ENCODE assay signal across 8 cellular contexts in genomic region chr5:177311361-177311722, GRCh38. TPM values are rescaled to one million over a fixed set of nuclear protein-coding genes. Genes with fewer than 3 reads are reported as not detected.
DNase-seq lines count a peak whose midpoint lies in the region; TF ChIP-seq lines count a peak whose summit lies in the region.

No MANE protein-coding gene starts in this region.

- H3K9me3 ChIP-seq in BE2C (no peaks in the 10 kb centered on the region), HAP-1 (no peaks in the 10 kb centered on the region), right atrium auricular region (no peaks in the 10 kb centered on the region)

- H3K27me3 ChIP-seq in BE2C (no peaks in the 10 kb centered on the region), HAP-1 (ENCODE audit: low read depth) (no peaks in the 10 kb centered on the region), right atrium auricular region (no peaks in the 10 kb centered on the region)

- TF ChIP-seq CTCF in BE2C (IDR thresholded peaks at IDR 0.05; ENCODE audit: low read depth, low read length) (no peak), VCaP (conservative IDR thresholded peaks at IDR 0.05) (no peak), right atrium auricular region (IDR thresholded peaks at IDR 0.05) (no peak)

- H3K27ac ChIP-seq in VCaP (peak overlapping the region; percentile 83), right atrium auricular region (no peak overlapping the region), skin epidermis (peak overlapping the region in 11 of 21 experiments; percentile 7 to 74 (median 39))

- H3K4me1 ChIP-seq in BE2C (peaks cover 6% of the 10 kb centered on the region; the same call in 1 of the 2 replicates), HAP-1 (peaks cover 24% of the 10 kb centered on the region), right atrium auricular region (peaks cover 0 to 26% of the 10 kb centered on the region in 2 donors)

- peak; percentile 54 for DNase-seq in BE2C
- peak in 1 of 2 experiments; percentile 49 for DNase-seq in HAP-1 (ENCODE audit: low spot score in 2 of 2)
- DNase-seq in right atrium auricular region (ENCODE audit: low spot score): no peak
- no peak for DNase-seq in NCI-H226
- no peak for DNase-seq in effector CD8-positive, alpha-beta T cell (lab: John Stamatoyannopoulos, UW)
- DNase-seq in HT-29 (ENCODE audit: low spot score): no peak

- peaks cover 15% of the 10 kb centered on the region for H3K36me3 ChIP-seq in BE2C
- H3K36me3 ChIP-seq in HAP-1 (replicated peaks): peaks cover 32% of the 10 kb centered on the region
- H3K36me3 ChIP-seq in right atrium auricular region: no peaks in the 10 kb centered on the region

- in situ Hi-C loops in HAP-1 (cut with MboI; ENCODE audit: low sequenced_read_pairs): loop anchor here (10.0 kb wide), 1 partner anchor 133 kb away; the partner anchor contains the start of gene PRR7

- H3K4me3 ChIP-seq in BE2C (ENCODE audit: low read depth, low read length) (peak overlapping the region; percentile 78), HAP-1 (peak overlapping the region; percentile 87), right atrium auricular region (peak overlapping the region; percentile 42 to 58), skin epidermis (peak overlapping the region; percentile 36 to 64 (median 50))

RNA-seq across cellular contexts. Expression of gene MXD3, which starts 0.4 kb away (rescaled TPM):
- polyA plus RNA-seq in BE2C (2012; ENCODE audit: insufficient read depth, insufficient read length, low read depth): 10.6 TPM
- 1 to 10 TPM; 1.6 to 1.8 TPM for total RNA-seq in right atrium auricular region
- total RNA-seq in HT-29 (2014; rRNA removed; shearing (Covaris generic)): 55.7 and 75.5 TPM in 2 replicates

RNA-seq across cellular contexts. Expression of gene PRELID1, which starts 7.7 kb away (rescaled TPM):
- 514 TPM for polyA plus RNA-seq in BE2C (2012; ENCODE audit: insufficient read depth, insufficient read length, low read depth)
- 10 to 100 TPM; 26.7 to 44.3 TPM for total RNA-seq in right atrium auricular region
- 556 and 582 TPM in 2 replicates for total RNA-seq in HT-29 (2014; rRNA removed; shearing (Covaris generic))

RNA-seq across cellular contexts. Expression of gene RAB24, which starts 7.8 kb away (rescaled TPM):
- 68.6 TPM for polyA plus RNA-seq in BE2C (2012; ENCODE audit: insufficient read depth, insufficient read length, low read depth)
- total RNA-seq in right atrium auricular region: 10 to 100 TPM; 14.8 to 14.9 TPM
- 33.7 and 33.8 TPM in 2 replicates for total RNA-seq in HT-29 (2014; rRNA removed; shearing (Covaris generic))

RNA-seq across cellular contexts. Expression of gene LMAN2, which starts 40.1 kb away (rescaled TPM):
- 463 TPM for polyA plus RNA-seq in BE2C (2012; ENCODE audit: insufficient read depth, insufficient read length, low read depth)
- total RNA-seq in right atrium auricular region: 100 to 1,000 TPM; 128 to 134 TPM
- 234 and 262 TPM in 2 replicates for total RNA-seq in HT-29 (2014; rRNA removed; shearing (Covaris generic))

RNA-seq across cellular contexts. Expression of gene RGS14, which starts 46.4 kb away (rescaled TPM):
- 11.1 TPM for polyA plus RNA-seq in BE2C (2012; ENCODE audit: insufficient read depth, insufficient read length, low read depth)
- total RNA-seq in right atrium auricular region: 1 to 10 TPM; 3.1 to 6.8 TPM
- 48.9 and 58.3 TPM in 2 replicates for total RNA-seq in HT-29 (2014; rRNA removed; shearing (Covaris generic))

Comparison
In these comparisons a context has a peak if more than half of its experiments do, and no peak if none do; other contexts are left out.
1. H3K27ac ChIP-seq: peak in VCaP (single experiment) and skin epidermis (11 of 21); none in right atrium auricular region (0 of 2).
2. RNA of gene MXD3, which starts 0.4 kb away (total RNA-seq): 55.7 to 75.5 TPM in HT-29; 1.6 to 1.8 TPM in right atrium auricular region; every median in the first group is over 10 times any median in the second.
3. RNA of gene PRELID1, which starts 7.7 kb away (total RNA-seq): 556 to 582 TPM in HT-29; 26.7 to 44.3 TPM in right atrium auricular region; every median in the first group is over 10 times any median in the second.
4. Peak in every context shown above with its lines, with median percentiles within 50 percentile points of each other: H3K4me3 ChIP-seq.